Comparison of ENCODE assay signal across 1 cellular context in genomic region chr20:49889943-49890650, GRCh38.
TF ChIP-seq lines count a peak whose summit lies in the region.

No MANE protein-coding gene starts in this region.

TF ChIP-seq in GM12878, 131 proteins besides CTCF, POLR2A, EP300 and RAD21:
- TF ChIP-seq SUZ12 (IDR thresholded peaks at IDR 0.05; ENCODE audit: unreplicated experiment), result no peak
- no peak for TF ChIP-seq FOS (IDR thresholded peaks at IDR 0.05; ENCODE audit: borderline replicate concordance, extremely low read depth, insufficient read length)
- no peak for TF ChIP-seq ZNF384 (IDR thresholded peaks at IDR 0.05; ENCODE audit: borderline replicate concordance, low read depth, low read length)
- TF ChIP-seq TCF12 (IDR thresholded peaks at IDR 0.05; ENCODE audit: low read depth, low read length), result no peak
- TF ChIP-seq CREB1 (IDR thresholded peaks at IDR 0.05; ENCODE audit: low read depth), result no peak
- TF ChIP-seq FOXM1 (IDR thresholded peaks at IDR 0.05; ENCODE audit: low read depth, low read length), result no peak
- no peak for TF ChIP-seq TBL1XR1 (IDR thresholded peaks at IDR 0.05; ENCODE audit: low read depth, low read length)
- no peak for TF ChIP-seq POLR2AphosphoS2 (IDR thresholded peaks at IDR 0.05; ENCODE audit: low read depth, low read length)
- TF ChIP-seq, protein P1, sequence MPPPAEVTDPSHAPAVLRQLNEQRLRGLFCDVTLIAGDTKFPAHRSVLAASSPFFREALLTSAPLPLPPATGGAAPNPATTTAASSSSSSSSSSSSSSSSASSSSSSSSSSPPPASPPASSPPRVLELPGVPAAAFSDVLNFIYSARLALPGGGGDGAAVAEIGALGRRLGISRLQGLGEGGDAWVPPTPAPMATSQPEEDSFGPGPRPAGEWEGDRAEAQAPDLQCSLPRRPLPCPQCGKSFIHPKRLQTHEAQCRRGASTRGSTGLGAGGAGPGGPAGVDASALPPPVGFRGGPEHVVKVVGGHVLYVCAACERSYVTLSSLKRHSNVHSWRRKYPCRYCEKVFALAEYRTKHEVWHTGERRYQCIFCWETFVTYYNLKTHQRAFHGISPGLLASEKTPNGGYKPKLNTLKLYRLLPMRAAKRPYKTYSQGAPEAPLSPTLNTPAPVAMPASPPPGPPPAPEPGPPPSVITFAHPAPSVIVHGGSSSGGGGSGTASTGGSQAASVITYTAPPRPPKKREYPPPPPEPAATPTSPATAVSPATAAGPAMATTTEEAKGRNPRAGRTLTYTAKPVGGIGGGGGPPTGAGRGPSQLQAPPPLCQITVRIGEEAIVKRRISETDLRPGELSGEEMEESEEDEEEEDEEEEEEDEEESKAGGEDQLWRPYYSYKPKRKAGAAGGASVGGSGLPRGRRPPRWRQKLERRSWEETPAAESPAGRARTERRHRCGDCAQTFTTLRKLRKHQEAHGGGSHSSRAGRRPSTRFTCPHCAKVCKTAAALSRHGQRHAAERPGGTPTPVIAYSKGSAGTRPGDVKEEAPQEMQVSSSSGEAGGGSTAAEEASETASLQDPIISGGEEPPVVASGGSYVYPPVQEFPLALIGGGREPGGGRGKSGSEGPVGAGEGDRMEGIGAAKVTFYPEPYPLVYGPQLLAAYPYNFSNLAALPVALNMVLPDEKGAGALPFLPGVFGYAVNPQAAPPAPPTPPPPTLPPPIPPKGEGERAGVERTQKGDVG (CRISPR knock-in tag; IDR thresholded peaks at IDR 0.05), result no peak
- TF ChIP-seq POU2F2 (IDR thresholded peaks at IDR 0.05; ENCODE audit: borderline replicate concordance, low read depth, low read length), result no peak
- no peak for TF ChIP-seq ZNF622 (IDR thresholded peaks at IDR 0.05)
